1 cellular context compared by ENCODE assay signal in the genomic region with DNA sequence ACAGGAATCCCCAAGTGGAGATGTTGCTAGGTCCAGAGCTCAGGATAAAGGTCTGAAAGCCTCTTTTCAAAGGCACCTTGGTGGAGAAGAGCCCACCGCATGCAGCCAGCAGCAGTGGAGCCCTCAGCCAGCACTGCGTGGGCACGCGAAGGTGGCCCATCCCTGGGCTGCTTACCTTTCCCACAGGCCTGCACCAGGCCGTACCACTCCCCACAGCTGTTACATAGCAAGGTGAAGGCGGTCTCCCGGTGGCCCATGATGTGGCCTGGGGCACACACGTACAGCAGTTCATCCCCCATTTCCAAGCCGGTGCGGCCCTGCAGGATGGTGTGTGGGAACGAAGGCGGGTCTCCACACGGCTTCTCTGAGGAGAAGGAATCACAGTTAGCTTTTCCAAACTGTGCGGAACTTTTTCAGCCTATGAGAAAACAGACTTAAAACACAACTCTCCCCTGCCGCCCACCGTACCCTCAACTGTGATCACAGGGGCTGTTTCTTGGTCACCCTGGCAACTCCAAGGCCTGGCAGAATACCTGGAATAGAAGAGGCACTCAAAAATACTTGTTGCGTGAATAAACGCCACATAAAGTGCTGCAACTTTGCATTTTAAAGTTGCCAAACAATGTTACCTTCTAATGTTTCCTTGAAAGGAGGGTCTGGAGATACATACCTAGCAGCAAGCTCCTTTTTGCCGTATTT.
TF ChIP-seq lines count a peak whose summit lies in the region.

No MANE protein-coding gene starts in this region.

TF ChIP-seq in K562, 482 proteins besides CTCF, POLR2A, EP300 and RAD21 (continued from another document):
- TF ChIP-seq, protein P1, sequence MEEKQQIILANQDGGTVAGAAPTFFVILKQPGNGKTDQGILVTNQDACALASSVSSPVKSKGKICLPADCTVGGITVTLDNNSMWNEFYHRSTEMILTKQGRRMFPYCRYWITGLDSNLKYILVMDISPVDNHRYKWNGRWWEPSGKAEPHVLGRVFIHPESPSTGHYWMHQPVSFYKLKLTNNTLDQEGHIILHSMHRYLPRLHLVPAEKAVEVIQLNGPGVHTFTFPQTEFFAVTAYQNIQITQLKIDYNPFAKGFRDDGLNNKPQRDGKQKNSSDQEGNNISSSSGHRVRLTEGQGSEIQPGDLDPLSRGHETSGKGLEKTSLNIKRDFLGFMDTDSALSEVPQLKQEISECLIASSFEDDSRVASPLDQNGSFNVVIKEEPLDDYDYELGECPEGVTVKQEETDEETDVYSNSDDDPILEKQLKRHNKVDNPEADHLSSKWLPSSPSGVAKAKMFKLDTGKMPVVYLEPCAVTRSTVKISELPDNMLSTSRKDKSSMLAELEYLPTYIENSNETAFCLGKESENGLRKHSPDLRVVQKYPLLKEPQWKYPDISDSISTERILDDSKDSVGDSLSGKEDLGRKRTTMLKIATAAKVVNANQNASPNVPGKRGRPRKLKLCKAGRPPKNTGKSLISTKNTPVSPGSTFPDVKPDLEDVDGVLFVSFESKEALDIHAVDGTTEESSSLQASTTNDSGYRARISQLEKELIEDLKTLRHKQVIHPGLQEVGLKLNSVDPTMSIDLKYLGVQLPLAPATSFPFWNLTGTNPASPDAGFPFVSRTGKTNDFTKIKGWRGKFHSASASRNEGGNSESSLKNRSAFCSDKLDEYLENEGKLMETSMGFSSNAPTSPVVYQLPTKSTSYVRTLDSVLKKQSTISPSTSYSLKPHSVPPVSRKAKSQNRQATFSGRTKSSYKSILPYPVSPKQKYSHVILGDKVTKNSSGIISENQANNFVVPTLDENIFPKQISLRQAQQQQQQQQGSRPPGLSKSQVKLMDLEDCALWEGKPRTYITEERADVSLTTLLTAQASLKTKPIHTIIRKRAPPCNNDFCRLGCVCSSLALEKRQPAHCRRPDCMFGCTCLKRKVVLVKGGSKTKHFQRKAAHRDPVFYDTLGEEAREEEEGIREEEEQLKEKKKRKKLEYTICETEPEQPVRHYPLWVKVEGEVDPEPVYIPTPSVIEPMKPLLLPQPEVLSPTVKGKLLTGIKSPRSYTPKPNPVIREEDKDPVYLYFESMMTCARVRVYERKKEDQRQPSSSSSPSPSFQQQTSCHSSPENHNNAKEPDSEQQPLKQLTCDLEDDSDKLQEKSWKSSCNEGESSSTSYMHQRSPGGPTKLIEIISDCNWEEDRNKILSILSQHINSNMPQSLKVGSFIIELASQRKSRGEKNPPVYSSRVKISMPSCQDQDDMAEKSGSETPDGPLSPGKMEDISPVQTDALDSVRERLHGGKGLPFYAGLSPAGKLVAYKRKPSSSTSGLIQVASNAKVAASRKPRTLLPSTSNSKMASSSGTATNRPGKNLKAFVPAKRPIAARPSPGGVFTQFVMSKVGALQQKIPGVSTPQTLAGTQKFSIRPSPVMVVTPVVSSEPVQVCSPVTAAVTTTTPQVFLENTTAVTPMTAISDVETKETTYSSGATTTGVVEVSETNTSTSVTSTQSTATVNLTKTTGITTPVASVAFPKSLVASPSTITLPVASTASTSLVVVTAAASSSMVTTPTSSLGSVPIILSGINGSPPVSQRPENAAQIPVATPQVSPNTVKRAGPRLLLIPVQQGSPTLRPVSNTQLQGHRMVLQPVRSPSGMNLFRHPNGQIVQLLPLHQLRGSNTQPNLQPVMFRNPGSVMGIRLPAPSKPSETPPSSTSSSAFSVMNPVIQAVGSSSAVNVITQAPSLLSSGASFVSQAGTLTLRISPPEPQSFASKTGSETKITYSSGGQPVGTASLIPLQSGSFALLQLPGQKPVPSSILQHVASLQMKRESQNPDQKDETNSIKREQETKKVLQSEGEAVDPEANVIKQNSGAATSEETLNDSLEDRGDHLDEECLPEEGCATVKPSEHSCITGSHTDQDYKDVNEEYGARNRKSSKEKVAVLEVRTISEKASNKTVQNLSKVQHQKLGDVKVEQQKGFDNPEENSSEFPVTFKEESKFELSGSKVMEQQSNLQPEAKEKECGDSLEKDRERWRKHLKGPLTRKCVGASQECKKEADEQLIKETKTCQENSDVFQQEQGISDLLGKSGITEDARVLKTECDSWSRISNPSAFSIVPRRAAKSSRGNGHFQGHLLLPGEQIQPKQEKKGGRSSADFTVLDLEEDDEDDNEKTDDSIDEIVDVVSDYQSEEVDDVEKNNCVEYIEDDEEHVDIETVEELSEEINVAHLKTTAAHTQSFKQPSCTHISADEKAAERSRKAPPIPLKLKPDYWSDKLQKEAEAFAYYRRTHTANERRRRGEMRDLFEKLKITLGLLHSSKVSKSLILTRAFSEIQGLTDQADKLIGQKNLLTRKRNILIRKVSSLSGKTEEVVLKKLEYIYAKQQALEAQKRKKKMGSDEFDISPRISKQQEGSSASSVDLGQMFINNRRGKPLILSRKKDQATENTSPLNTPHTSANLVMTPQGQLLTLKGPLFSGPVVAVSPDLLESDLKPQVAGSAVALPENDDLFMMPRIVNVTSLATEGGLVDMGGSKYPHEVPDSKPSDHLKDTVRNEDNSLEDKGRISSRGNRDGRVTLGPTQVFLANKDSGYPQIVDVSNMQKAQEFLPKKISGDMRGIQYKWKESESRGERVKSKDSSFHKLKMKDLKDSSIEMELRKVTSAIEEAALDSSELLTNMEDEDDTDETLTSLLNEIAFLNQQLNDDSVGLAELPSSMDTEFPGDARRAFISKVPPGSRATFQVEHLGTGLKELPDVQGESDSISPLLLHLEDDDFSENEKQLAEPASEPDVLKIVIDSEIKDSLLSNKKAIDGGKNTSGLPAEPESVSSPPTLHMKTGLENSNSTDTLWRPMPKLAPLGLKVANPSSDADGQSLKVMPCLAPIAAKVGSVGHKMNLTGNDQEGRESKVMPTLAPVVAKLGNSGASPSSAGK (IDR thresholded peaks at IDR 0.05): no peak
- TF ChIP-seq POLR2H (tag; IDR thresholded peaks at IDR 0.05; ENCODE audit: low read depth) (no peak), GABPB1 (CRISPR knock-in tag; IDR thresholded peaks at IDR 0.05) (no peak), CBFB (CRISPR knock-in tag; IDR thresholded peaks at IDR 0.05) (no peak)
- TF ChIP-seq, protein P2, sequence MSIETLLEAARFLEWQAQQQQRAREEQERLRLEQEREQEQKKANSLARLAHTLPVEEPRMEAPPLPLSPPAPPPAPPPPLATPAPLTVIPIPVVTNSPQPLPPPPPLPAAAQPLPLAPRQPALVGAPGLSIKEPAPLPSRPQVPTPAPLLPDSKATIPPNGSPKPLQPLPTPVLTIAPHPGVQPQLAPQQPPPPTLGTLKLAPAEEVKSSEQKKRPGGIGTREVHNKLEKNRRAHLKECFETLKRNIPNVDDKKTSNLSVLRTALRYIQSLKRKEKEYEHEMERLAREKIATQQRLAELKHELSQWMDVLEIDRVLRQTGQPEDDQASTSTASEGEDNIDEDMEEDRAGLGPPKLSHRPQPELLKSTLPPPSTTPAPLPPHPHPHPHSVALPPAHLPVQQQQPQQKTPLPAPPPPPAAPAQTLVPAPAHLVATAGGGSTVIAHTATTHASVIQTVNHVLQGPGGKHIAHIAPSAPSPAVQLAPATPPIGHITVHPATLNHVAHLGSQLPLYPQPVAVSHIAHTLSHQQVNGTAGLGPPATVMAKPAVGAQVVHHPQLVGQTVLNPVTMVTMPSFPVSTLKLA (conservative IDR thresholded peaks at IDR 0.05): no peak
- TF ChIP-seq, protein P3, sequence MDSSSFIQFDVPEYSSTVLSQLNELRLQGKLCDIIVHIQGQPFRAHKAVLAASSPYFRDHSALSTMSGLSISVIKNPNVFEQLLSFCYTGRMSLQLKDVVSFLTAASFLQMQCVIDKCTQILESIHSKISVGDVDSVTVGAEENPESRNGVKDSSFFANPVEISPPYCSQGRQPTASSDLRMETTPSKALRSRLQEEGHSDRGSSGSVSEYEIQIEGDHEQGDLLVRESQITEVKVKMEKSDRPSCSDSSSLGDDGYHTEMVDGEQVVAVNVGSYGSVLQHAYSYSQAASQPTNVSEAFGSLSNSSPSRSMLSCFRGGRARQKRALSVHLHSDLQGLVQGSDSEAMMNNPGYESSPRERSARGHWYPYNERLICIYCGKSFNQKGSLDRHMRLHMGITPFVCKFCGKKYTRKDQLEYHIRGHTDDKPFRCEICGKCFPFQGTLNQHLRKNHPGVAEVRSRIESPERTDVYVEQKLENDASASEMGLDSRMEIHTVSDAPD (CRISPR knock-in tag; IDR thresholded peaks at IDR 0.05): no peak
